In the genomic region with DNA sequence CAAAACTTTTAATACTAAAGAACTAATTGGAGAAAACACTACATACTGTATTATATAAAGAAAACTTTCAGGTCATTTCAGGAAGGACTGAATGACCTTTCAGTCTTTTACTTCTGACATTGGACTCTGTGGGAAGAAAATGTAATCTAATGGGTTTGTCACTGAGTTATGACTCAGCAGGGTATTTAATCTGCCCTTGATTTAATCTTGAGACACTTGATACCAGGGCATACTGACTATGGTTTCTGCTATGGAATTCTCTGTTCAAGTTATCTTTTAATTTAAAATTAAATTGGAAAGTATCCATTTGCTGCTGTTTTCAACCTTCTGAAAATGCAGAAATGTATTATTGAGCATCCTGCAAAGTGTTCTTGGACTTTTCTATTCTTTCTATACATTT, we compare ENCODE assay signal across 16 cellular contexts.
"Had no signal": no experiment of that assay in that cellular context is flagged by ENCODE, and none has a peak within 500 bp of the region (broad histone marks: within the 10 kb centered on the region; RNA-seq: fewer than 3 reads in every experiment).

No MANE protein-coding gene starts in this region.

- DNase-seq: activated CD4-positive, alpha-beta T cell treated with anti-CD3 and anti-CD28 coated beads for 48 hours; activated naive CD4-positive, alpha-beta T cell treated with anti-CD3 and anti-CD28 coated beads, Interleukin-2, amount 10 ng/mL, durations not matched to agents 7 days and 5 days; activated T-cell treated with anti-CD3 and anti-CD28 coated beads for 4 hours; amygdala; cerebellar nuclear complex; dermis blood vessel endothelial cell; erythroblast; glutamatergic neuron; nucleus accumbens; stimulated activated CD4-positive, alpha-beta T cell treated with anti-CD3 and anti-CD28 coated beads, Interleukin-12 subunit alpha, Interleukin-12 subunit beta, amount 100 ng/mL, for 4 hours; stimulated activated naive CD4-positive, alpha-beta T cell had no signal

- ATAC-seq: activated T-helper 17 cell treated with anti-CD3 and anti-CD28 coated beads, Interleukin-2, amount 50 U/mL, for 72 hours; natural killer cell treated with Interleukin-12 subunit alpha and Interleukin-12 subunit beta and Interleukin-15 and Interleukin-18, amount 100 ng/mL, for 72 hours; sciatic nerve; WTC11 had no signal

- H3K27ac ChIP-seq: prostate gland had no signal

- H3K4me1 ChIP-seq: prostate gland had no signal

- H3K9me3 ChIP-seq: prostate gland had no signal

- H3K4me3 ChIP-seq: prostate gland had no signal

- H3K36me3 ChIP-seq: prostate gland had no signal
